Comparison of ENCODE assay signal across 35 cellular contexts in the genomic region with DNA sequence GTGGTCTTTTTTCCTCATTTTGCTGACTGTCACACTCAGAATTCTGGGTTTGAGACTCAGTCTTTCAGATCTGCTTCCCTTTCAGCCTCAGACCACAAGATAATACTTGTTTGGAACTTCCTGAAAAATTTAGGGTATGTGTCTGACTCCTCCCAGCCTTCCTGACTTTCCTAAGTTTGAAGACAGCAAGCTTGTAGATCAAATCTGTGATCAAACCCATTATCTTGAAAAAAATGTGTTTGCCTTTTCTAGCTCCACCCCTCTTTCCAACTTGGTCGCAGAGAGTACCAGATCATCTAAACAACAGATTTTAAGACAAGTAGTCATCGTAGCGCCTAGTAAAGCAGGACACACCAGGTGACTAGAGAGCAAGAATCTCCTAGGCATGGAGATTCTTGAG. TPM values are rescaled to one million over a fixed set of nuclear protein-coding genes. Genes with fewer than 3 reads are reported as not detected.
"Had no signal": no experiment of that assay in that cellular context is flagged by ENCODE, and none has a peak within 500 bp of the region (broad histone marks: within the 10 kb centered on the region; RNA-seq: fewer than 3 reads in every experiment).

No MANE protein-coding gene starts in this region.

- H2AFZ ChIP-seq: neural progenitor cell, parathyroid adenoma had no signal

- H3K4me2 ChIP-seq: neural progenitor cell, smooth muscle cell had no signal

- H3K9me3 ChIP-seq: adrenal gland, body of pancreas, heart right ventricle, left lung, lower lobe of right lung, right atrium auricular region, stomach, thyroid gland, upper lobe of left lung, vagina had no signal

- H3K36me3 ChIP-seq: neural progenitor cell had no signal

- H3K9ac ChIP-seq: neural progenitor cell, parathyroid adenoma had no signal

- H3K27ac ChIP-seq: adrenal gland, body of pancreas, left lung, lower lobe of right lung, neural progenitor cell, parathyroid adenoma, right atrium auricular region, stomach, thyroid gland, upper lobe of left lung, vagina had no signal

- H3K9me3 Mint-ChIP-seq: activated naive CD4-positive, alpha-beta T cell treated with anti-CD3 and anti-CD28 coated beads for 36 hours; activated naive CD8-positive, alpha-beta T cell treated with anti-CD3 and anti-CD28 coated beads for 36 hours; activated T-helper 1 cell treated with anti-CD3 and anti-CD28 coated beads, Interleukin-12 subunit alpha, Interleukin-12 subunit beta, Interleukin-2, Interleukin-4 antibody, amounts not matched to agents 30 ng/mL and 10 ng/mL and 1 ng/mL, durations not matched to agents 14 hours and 24 hours and 36 hours; naive thymus-derived CD8-positive, alpha-beta T cell; stimulated activated naive B cell treated with anti-CD40 and anti-IgM and Interleukin-4, amounts not matched to agents 10 μg/mL and 1 μg/mL and 100 μg/mL, for 72 hours; T-cell; WTC11 had no signal

- H3K4me1 Mint-ChIP-seq: neural progenitor cell, WTC11 had no signal

- H3K4me3 Mint-ChIP-seq: activated naive CD4-positive, alpha-beta T cell treated with anti-CD3 and anti-CD28 coated beads for 36 hours; activated naive CD8-positive, alpha-beta T cell treated with anti-CD3 and anti-CD28 coated beads for 36 hours; activated T-helper 1 cell treated with anti-CD3 and anti-CD28 coated beads, Interleukin-12 subunit alpha, Interleukin-12 subunit beta, Interleukin-2, Interleukin-4 antibody, amounts not matched to agents 30 ng/mL and 10 ng/mL and 1 ng/mL, durations not matched to agents 14 hours and 24 hours and 36 hours; naive thymus-derived CD8-positive, alpha-beta T cell; neural progenitor cell; stimulated activated naive B cell treated with anti-CD40 and anti-IgM and Interleukin-4, amounts not matched to agents 10 μg/mL and 1 μg/mL and 100 μg/mL, for 72 hours; T-cell; WTC11 had no signal

- H3K4me1 ChIP-seq: adrenal gland, left lung, lower lobe of right lung, neural progenitor cell, parathyroid adenoma, right atrium auricular region, upper lobe of left lung, vagina had no signal

- H3K27me3 ChIP-seq: adrenal gland, body of pancreas, heart right ventricle, left lung, neural progenitor cell, right atrium auricular region, stomach, thyroid gland, upper lobe of left lung, vagina had no signal

- H3K27ac Mint-ChIP-seq: activated naive CD4-positive, alpha-beta T cell treated with anti-CD3 and anti-CD28 coated beads for 36 hours; activated naive CD8-positive, alpha-beta T cell treated with anti-CD3 and anti-CD28 coated beads for 36 hours; activated T-helper 1 cell treated with anti-CD3 and anti-CD28 coated beads, Interleukin-12 subunit alpha, Interleukin-12 subunit beta, Interleukin-2, Interleukin-4 antibody, amounts not matched to agents 30 ng/mL and 10 ng/mL and 1 ng/mL, durations not matched to agents 14 hours and 24 hours and 36 hours; naive thymus-derived CD8-positive, alpha-beta T cell; neural progenitor cell; stimulated activated naive B cell treated with anti-CD40 and anti-IgM and Interleukin-4, amounts not matched to agents 10 μg/mL and 1 μg/mL and 100 μg/mL, for 72 hours; T-cell; WTC11 had no signal

- H3K27me3 Mint-ChIP-seq: activated naive CD8-positive, alpha-beta T cell treated with anti-CD3 and anti-CD28 coated beads for 36 hours; naive thymus-derived CD8-positive, alpha-beta T cell; stimulated activated naive B cell treated with anti-CD40 and anti-IgM and Interleukin-4, amounts not matched to agents 10 μg/mL and 1 μg/mL and 100 μg/mL, for 72 hours had no signal

- H3K4me3 ChIP-seq: adrenal gland, body of pancreas, heart right ventricle, left lung, lower lobe of right lung, neural progenitor cell, right atrium auricular region, smooth muscle cell, stomach, thyroid gland, upper lobe of left lung, vagina had no signal

- DNase-seq: activated CD4-positive, alpha-beta T cell treated with anti-CD3 and anti-CD28 coated beads for 1 hour; activated effector memory CD4-positive, alpha-beta T cell treated with anti-CD3 and anti-CD28 coated beads, Interleukin-2, amount 50 U/mL, for 16 hours; activated naive CD4-positive, alpha-beta T cell treated with anti-CD3 and anti-CD28 coated beads for 36 hours; activated naive CD8-positive, alpha-beta T cell treated with anti-CD3 and anti-CD28 coated beads for 36 hours; activated T-cell treated with anti-CD3 and anti-CD28 coated beads for 4 hours; adrenal gland; aorta; body of pancreas; effector CD8-positive, alpha-beta T cell; foreskin fibroblast; heart right ventricle; left lung; lower lobe of right lung; mesenchymal stem cell; naive thymus-derived CD8-positive, alpha-beta T cell; occipital lobe; stimulated activated CD4-positive, alpha-beta T cell treated with anti-CD3 and anti-CD28 coated beads, Interleukin-1b, Interleukin-23, amount 100 ng/mL, for 48 hours; stimulated activated CD4-positive, alpha-beta T cell treated with anti-CD3 and anti-CD28 coated beads, Interleukin-4, amount 100 ng/mL, for 4 hours; stimulated activated CD8-positive, alpha-beta memory T cell treated with anti-CD3 and anti-CD28 coated beads, Interleukin-4, amount 100 ng/mL, for 48 hours; stimulated activated naive B cell treated with anti-CD40 and anti-IgM and Interleukin-4, amounts not matched to agents 10 μg/mL and 1 μg/mL and 100 μg/mL, for 72 hours; stomach; T-cell; thyroid gland; upper lobe of left lung had no signal

- ATAC-seq: body of pancreas; heart right ventricle; left lung; lower lobe of right lung; naive thymus-derived CD8-positive, alpha-beta T cell; stimulated activated naive B cell treated with anti-CD40 and anti-IgM and Interleukin-4, amounts not matched to agents 10 μg/mL and 1 μg/mL and 100 μg/mL, for 72 hours; T-cell; WTC11 had no signal

RNA-seq across cellular contexts. Expression of gene PNCK, which starts 40.6 kb away (rescaled TPM):
- total RNA-seq: activated T-helper 1 cell treated with anti-CD3 and anti-CD28 coated beads, Interleukin-12 subunit alpha, Interleukin-12 subunit beta, Interleukin-2, Interleukin-4 antibody, amounts not matched to agents 30 ng/mL and 10 ng/mL and 1 ng/mL, durations not matched to agents 14 hours and 24 hours and 36 hours; body of pancreas; dermis microvascular lymphatic vessel endothelial cell; lower lobe of right lung; naive thymus-derived CD8-positive, alpha-beta T cell; pulmonary artery endothelial cell; T-helper 2 cell treated with Interferon-gamma antibody and Interleukin-4, amounts not matched to agents 100 ng/mL and 5 ng/mL, for 36 hours had no signal
- polyA plus RNA-seq: fibroblast of lung; naive thymus-derived CD8-positive, alpha-beta T cell had no signal

RNA-seq across cellular contexts. Expression of gene PLXNB3, which starts 49.8 kb away (rescaled TPM):
- polyA plus RNA-seq: naive thymus-derived CD8-positive, alpha-beta T cell had no signal
